In genomic region chr5:173916233-173916632, GRCh38 we compare ENCODE assay signal across 14 cellular contexts. TPM values are rescaled to one million over a fixed set of nuclear protein-coding genes. Genes with fewer than 3 reads are reported as not detected.
DNase-seq lines count a peak whose midpoint lies in the region; ATAC-seq and TF ChIP-seq lines count a peak whose summit lies in the region.
"Had no signal": no experiment of that assay in that cellular context is flagged by ENCODE, and none has a peak within 500 bp of the region (broad histone marks: within the 10 kb centered on the region; RNA-seq: fewer than 3 reads in every experiment).

No MANE protein-coding gene starts in this region.

- H4K20me1 ChIP-seq in H9 (ENCODE audit: control insufficient read depth, insufficient read depth, insufficient read length) (no peaks in the 10 kb centered on the region), SU-DHL-6 (ENCODE audit: low read depth, low read length) (no peaks in the 10 kb centered on the region)

- intact Hi-C loops in CD14-positive monocyte (cut with micrococcal nuclease) = no loop called here
- intact Hi-C loops in lower lobe of right lung (cut with DNase I) = no loop called here

- no peak overlapping the region for H2BK20ac ChIP-seq in H9 (ENCODE audit: low read depth, low read length, poor library complexity, severe bottlenecking)

- H3K36me3 ChIP-seq in SU-DHL-6 (ENCODE audit: low read length) (peaks cover 6% of the 10 kb centered on the region; the same call in 1 of the 2 replicates), lower lobe of right lung (peaks cover 41% of the 10 kb centered on the region)

- no peaks in the 10 kb centered on the region for H3K79me1 ChIP-seq in H9 (ENCODE audit: insufficient read depth, low read depth, low read length, poor library complexity, severe bottlenecking)

- no peaks in the 10 kb centered on the region for H3K9me3 Mint-ChIP-seq in CD14-positive monocyte
- H3K9me3 Mint-ChIP-seq in H9 = no peaks in the 10 kb centered on the region
- H3K9me3 Mint-ChIP-seq in memory B cell = no peaks in the 10 kb centered on the region
- H3K9me3 Mint-ChIP-seq: activated CD4-positive, alpha-beta T cell treated with anti-CD3 and anti-CD28 coated beads, Interleukin-2, amount 10 ng/mL, durations not matched to agents 24 days and 14 days; activated naive CD8-positive, alpha-beta T cell treated with anti-CD3 and anti-CD28 coated beads, Interleukin-2, amount 50 U/mL, for 24 hours had no signal

- H2AFZ ChIP-seq in H9 (ENCODE audit: low read length) = no peak overlapping the region
- H2AFZ ChIP-seq in SU-DHL-6 (ENCODE audit: low read depth, low read length, severe bottlenecking) = no peak overlapping the region

- no peak overlapping the region for H4K8ac ChIP-seq in H9 (replicated peaks; ENCODE audit: insufficient read length, low read depth, low read length)

- H3K4me3 Mint-ChIP-seq in CD14-positive monocyte = no peak overlapping the region
- peak overlapping the region in 1 of 2 experiments; percentile 22; a peak in 3 of 5 replicates for H3K4me3 Mint-ChIP-seq in H9
- no peak overlapping the region for H3K4me3 Mint-ChIP-seq in memory B cell
- H3K4me3 Mint-ChIP-seq: activated CD4-positive, alpha-beta T cell treated with anti-CD3 and anti-CD28 coated beads, Interleukin-2, amount 10 ng/mL, durations not matched to agents 24 days and 14 days; activated naive CD8-positive, alpha-beta T cell treated with anti-CD3 and anti-CD28 coated beads, Interleukin-2, amount 50 U/mL, for 24 hours had no signal

- H3K9me3 ChIP-seq in H9 (ENCODE audit: control insufficient read depth, low read depth, low read length) (no peaks in the 10 kb centered on the region), SU-DHL-6 (ENCODE audit: insufficient read depth, low read length) (no peaks in the 10 kb centered on the region), lower lobe of right lung (no peaks in the 10 kb centered on the region)
- H3K9me3 ChIP-seq: thoracic aorta had no signal

- no peak overlapping the region for H3K56ac ChIP-seq in H9 (ENCODE audit: insufficient read length, low read depth, low read length)

- H3K4me2 ChIP-seq in H9 (ENCODE audit: insufficient read depth, insufficient read length, low read length) (no peak overlapping the region), SU-DHL-6 (ENCODE audit: low read depth, low read length, poor library complexity, severe bottlenecking) (peak overlapping the region; percentile 76)

- H3K9me2 ChIP-seq in SU-DHL-6 (replicated peaks; ENCODE audit: insufficient read depth, low read length) = no peaks in the 10 kb centered on the region

- H3K4me3 ChIP-seq in SU-DHL-6 (ENCODE audit: insufficient read depth, low read length, poor library complexity, severe bottlenecking) = no peak overlapping the region
- no peak overlapping the region for H3K4me3 ChIP-seq in lower lobe of right lung
- H3K4me3 ChIP-seq: thoracic aorta had no signal

- H3K27ac ChIP-seq in H9 (ENCODE audit: insufficient read length, low read depth, low read length) (peak overlapping the region; percentile 55), SU-DHL-6 (ENCODE audit: low read depth, low read length) (peak overlapping the region; percentile 81), lower lobe of right lung (no peak overlapping the region)
- H3K27ac ChIP-seq: thoracic aorta had no signal

- H2AK5ac ChIP-seq in H9 (ENCODE audit: insufficient read length, low read length) = no peak overlapping the region

- H3K36me3 Mint-ChIP-seq in CD14-positive monocyte (peaks cover 23 to 32% of the 10 kb centered on the region in 2 donors), H9 (ENCODE audit: insufficient read depth in 1 of 3, low read depth in 3 of 3) (no peaks in the 10 kb centered on the region), memory B cell (peaks cover 3% of the 10 kb centered on the region)

- no peak overlapping the region for H4K5ac ChIP-seq in H9 (ENCODE audit: insufficient read length, low read depth, low read length)

- H3K9ac ChIP-seq in H9 (ENCODE audit: extremely low read depth, insufficient read length, low read length) (no peak overlapping the region), SU-DHL-6 (ENCODE audit: low read length) (0 out of 2 replicates have a peak overlapping the region, but pooled peaks have one; percentile 8)

- peaks cover 46% of the 10 kb centered on the region for H3F3A ChIP-seq in SU-DHL-6 (ENCODE audit: insufficient read depth)

- H3K4me1 Mint-ChIP-seq in CD14-positive monocyte (peaks cover 17% of the 10 kb centered on the region), H9 (peaks cover 24 to 33% of the 10 kb centered on the region in 2 experiments), memory B cell (peaks cover 9% of the 10 kb centered on the region)

- no peaks in the 10 kb centered on the region for H3K27me3 Mint-ChIP-seq in CD14-positive monocyte (ENCODE audit: low read depth in 3 of 3)
- H3K27me3 Mint-ChIP-seq in H9 (ENCODE audit: low read depth) = no peaks in the 10 kb centered on the region
- H3K27me3 Mint-ChIP-seq in memory B cell = no peaks in the 10 kb centered on the region
- H3K27me3 Mint-ChIP-seq: activated CD4-positive, alpha-beta T cell treated with anti-CD3 and anti-CD28 coated beads, Interleukin-2, amount 10 ng/mL, durations not matched to agents 24 days and 14 days; activated naive CD8-positive, alpha-beta T cell treated with anti-CD3 and anti-CD28 coated beads, Interleukin-2, amount 50 U/mL, for 24 hours had no signal

- H3K23me2 ChIP-seq in H9 (ENCODE audit: insufficient read length, low read depth, low read length, poor library complexity, severe bottlenecking) = no peaks in the 10 kb centered on the region

- no peak overlapping the region for H3K4ac ChIP-seq in H9 (ENCODE audit: low read depth, low read length)

- WGBS in H9 (ENCODE audit: extremely low coverage, insufficient read length, low lambda C conversion rate) = no CpG with 5 or more reads among the region's 3 CpGs

- H2BK15ac ChIP-seq in H9 (ENCODE audit: low read depth, low read length) = no peak overlapping the region

- DNase-seq in CD14-positive monocyte (ENCODE audit: low spot score) (no peak), H9 (no peak), memory B cell (ENCODE audit: low spot score in 2 of 2) (no peak), UCSD-AML1 (lab: John Stamatoyannopoulos, UW; ENCODE audit: unreplicated experiment) (no peak), amygdala (lab: John Stamatoyannopoulos, UW) (no peak), lower lobe of right lung (no peak)
- DNase-seq: activated CD4-positive, alpha-beta T cell treated with anti-CD3 and anti-CD28 coated beads, Interleukin-2, amount 10 ng/mL, durations not matched to agents 24 days and 14 days; activated naive CD8-positive, alpha-beta T cell treated with anti-CD3 and anti-CD28 coated beads, Interleukin-2, amount 50 U/mL, for 24 hours; activated T-cell treated with anti-CD3 and anti-CD28 coated beads, Interleukin-2, amount 50 U/mL, for 1 hour; NCI-H1092; NCI-H226 had no signal

- H4K91ac ChIP-seq in H9 (ENCODE audit: insufficient read length, low read depth, low read length) = no peak overlapping the region

- H2BK12ac ChIP-seq in H9 (ENCODE audit: insufficient read length, low read depth, low read length) = no peak overlapping the region

- H2BK5ac ChIP-seq in H9 (ENCODE audit: insufficient read length, low read length) = no peak overlapping the region

- H3K14ac ChIP-seq in H9 (ENCODE audit: insufficient read depth, low read length) = no peak overlapping the region

- H3K18ac ChIP-seq in H9 (ENCODE audit: insufficient read length, low read depth, low read length) = no peak overlapping the region

- no peak overlapping the region for H3K23ac ChIP-seq in H9 (ENCODE audit: insufficient read length, low read depth, low read length)

- H3K79me2 ChIP-seq in H9 (ENCODE audit: insufficient read depth, low read length) = no peaks in the 10 kb centered on the region; the same call in 1 of the 2 replicates
- peaks cover 68% of the 10 kb centered on the region for H3K79me2 ChIP-seq in SU-DHL-6 (ENCODE audit: insufficient read depth, low read length)

- H3K27me3 ChIP-seq in H9 (ENCODE audit: insufficient read depth, low read length) (no peaks in the 10 kb centered on the region), SU-DHL-6 (ENCODE audit: low read length) (no peaks in the 10 kb centered on the region), lower lobe of right lung (ENCODE audit: low read depth) (no peaks in the 10 kb centered on the region)

- peak overlapping the region in 4 of 7 donors; percentile 8 to 68 (median 52) for H3K27ac Mint-ChIP-seq in CD14-positive monocyte
- H3K27ac Mint-ChIP-seq in H9 = peak overlapping the region; percentile 89 to 94 (median 93); a peak in 6 of 7 replicates
- peak overlapping the region; percentile 35 for H3K27ac Mint-ChIP-seq in memory B cell
- H3K27ac Mint-ChIP-seq: activated CD4-positive, alpha-beta T cell treated with anti-CD3 and anti-CD28 coated beads, Interleukin-2, amount 10 ng/mL, durations not matched to agents 24 days and 14 days; activated naive CD8-positive, alpha-beta T cell treated with anti-CD3 and anti-CD28 coated beads, Interleukin-2, amount 50 U/mL, for 24 hours had no signal

- no peak for TF ChIP-seq CTCF in CD14-positive monocyte (IDR thresholded peaks at IDR 0.05)
- TF ChIP-seq CTCF in H9 (conservative IDR thresholded peaks at IDR 0.05) = no peak
- no peak for TF ChIP-seq CTCF in SU-DHL-6 (IDR thresholded peaks at IDR 0.05; ENCODE audit: insufficient read depth, low read length, poor library complexity, severe bottlenecking)
- TF ChIP-seq CTCF in lower lobe of right lung (IDR thresholded peaks at IDR 0.05) = no peak

- no peak overlapping the region for H2BK120ac ChIP-seq in H9 (ENCODE audit: low read depth, low read length, poor library complexity, severe bottlenecking)

- ATAC-seq in memory B cell (ENCODE audit: low read depth) (no peak), lower lobe of right lung (no peak), GM21717 (IDR thresholded peaks at IDR 0.05; ENCODE audit: unreplicated experiment) (no peak)
- ATAC-seq: activated naive CD8-positive, alpha-beta T cell treated with anti-CD3 and anti-CD28 coated beads, Interleukin-2, amount 50 U/mL, for 24 hours had no signal

- H3K4me1 ChIP-seq in H9 (ENCODE audit: insufficient read depth, low read length) = peaks cover 3% of the 10 kb centered on the region; the same call in 1 of the 2 replicates
- peaks cover 51% of the 10 kb centered on the region for H3K4me1 ChIP-seq in lower lobe of right lung

- H3T11ph ChIP-seq in H9 (ENCODE audit: low read length) = no peak overlapping the region

RNA-seq across cellular contexts. Expression of gene CPEB4, which starts 28.1 kb away (rescaled TPM):
- polyA plus RNA-seq in CD14-positive monocyte = 10 to 100 TPM; 10.7 to 13.9 TPM
- total RNA-seq in H9 (2021) (8.6 and 8.7 TPM in 2 replicates), lower lobe of right lung (67.5 TPM)

Comparison
In these comparisons a context has a peak if more than half of its experiments do, and no peak if none do; other contexts are left out.
1. H3K27ac Mint-ChIP-seq: peak in every context shown above with its lines; median percentile 93 in H9; 52 in CD14-positive monocyte; 35 in memory B cell.